ENCODE assay signal across 8 cellular contexts in genomic region chr12:132887513-132888341, GRCh38. TPM values are rescaled to one million over a fixed set of nuclear protein-coding genes. Genes with fewer than 3 reads are reported as not detected.
DNase-seq lines count a peak whose midpoint lies in the region; ATAC-seq and TF ChIP-seq lines count a peak whose summit lies in the region.

Gene CHFR (minus strand): TSS chr12:132887605. CDS start chr12:132887328, 277 bp downstream.

- peak within 1 kb of the TSS; percentile 77 to 94 for H3K4me3 ChIP-seq in left lung

- peaks cover 0 to 16% of the 10 kb centered on the region in 2 donors for H3K4me1 ChIP-seq in left lung

- TF ChIP-seq CTCF in left lung (IDR thresholded peaks at IDR 0.05) = no peak

- peak within 1 kb of the TSS; percentile 100 for H3K27ac Mint-ChIP-seq in activated CD4-positive, alpha-beta memory T cell treated with anti-CD3 and anti-CD28 coated beads for 36 hours

- intact Hi-C loops in activated CD4-positive, alpha-beta memory T cell treated with anti-CD3 and anti-CD28 coated beads for 36 hours (cut with micrococcal nuclease) = loop anchor here (1.0 to 2.0 kb wide), 6 partner anchors 21 to 243 kb away; partner anchors contain the start of genes ANKLE2, ZNF10, ZNF140 and ZNF605
- intact Hi-C loops in left lung (cut with DNase I) = no loop called here

- peak within 1 kb of the TSS; percentile 97 to 99 for H3K27ac ChIP-seq in left lung

- peaks cover 21% of the 10 kb centered on the region for H3K36me3 Mint-ChIP-seq in activated CD4-positive, alpha-beta memory T cell treated with anti-CD3 and anti-CD28 coated beads for 36 hours

- peak; percentile 99 for ATAC-seq in GM19023 (IDR thresholded peaks at IDR 0.05; ENCODE audit: unreplicated experiment)
- ATAC-seq in HG03280 (IDR thresholded peaks at IDR 0.05; ENCODE audit: unreplicated experiment) = peak; percentile 98
- ATAC-seq in left lung = peak; percentile 100

- H3K9me3 Mint-ChIP-seq in activated CD4-positive, alpha-beta memory T cell treated with anti-CD3 and anti-CD28 coated beads for 36 hours = peaks cover 9% of the 10 kb centered on the region

- peaks cover 0 to 18% of the 10 kb centered on the region in 2 donors for H3K36me3 ChIP-seq in left lung

- H3K4me1 Mint-ChIP-seq in activated CD4-positive, alpha-beta memory T cell treated with anti-CD3 and anti-CD28 coated beads for 36 hours (ENCODE audit: low read depth) = peaks cover 17% of the 10 kb centered on the region

- H3K9me3 ChIP-seq in left lung = no peaks in the 10 kb centered on the region

- no peaks in the 10 kb centered on the region for H3K27me3 Mint-ChIP-seq in activated CD4-positive, alpha-beta memory T cell treated with anti-CD3 and anti-CD28 coated beads for 36 hours

- H3K27me3 ChIP-seq in left lung = no peaks in the 10 kb centered on the region

- CTCF ChIA-PET in activated CD4-positive, alpha-beta memory T cell treated with anti-CD3 and anti-CD28 coated beads for 36 hours (lab: Charles Lee) = no interaction called here

- peak within 1 kb of the TSS; percentile 99 for H3K4me3 Mint-ChIP-seq in activated CD4-positive, alpha-beta memory T cell treated with anti-CD3 and anti-CD28 coated beads for 36 hours

- DNase-seq in AG08395 (ENCODE audit: low spot score) = peak; percentile 97
- DNase-seq in NCI-H524 (lab: John Stamatoyannopoulos, UW) = peak; percentile 93 to 96
- peak; percentile 98 for DNase-seq in activated CD4-positive, alpha-beta memory T cell treated with anti-CD3 and anti-CD28 coated beads for 36 hours
- peak; percentile 93 to 98 for DNase-seq in dermis microvascular lymphatic vessel endothelial cell (ENCODE audit: low read depth in 2 of 2)
- peak; percentile 98 to 99 for DNase-seq in left lung
- peak; percentile 92 for DNase-seq in stimulated activated CD4-positive, alpha-beta T cell treated with anti-CD3 and anti-CD28 coated beads, Interleukin-2, amount 100 ng/mL, for 4 hours (ENCODE audit: low read depth)

- POLR2A ChIA-PET in activated CD4-positive, alpha-beta memory T cell treated with anti-CD3 and anti-CD28 coated beads for 36 hours (lab: Charles Lee) = interaction anchor here (0.6 to 1.5 kb wide), 4 partner anchors 21 to 127 kb away, joined by 3 to 5 read pairs (median 4); no protein-coding TSS in a partner anchor

RNA-seq across cellular contexts. Expression of gene CHFR, which starts in this region (rescaled TPM):
- total RNA-seq in activated CD4-positive, alpha-beta memory T cell treated with anti-CD3 and anti-CD28 coated beads for 36 hours = 10 to 100 TPM; 41.2 to 42.9 TPM
- total RNA-seq in dermis microvascular lymphatic vessel endothelial cell (32.6 and 38.3 TPM in 2 replicates), left lung (10 to 100 TPM; 42.2 to 62.6 TPM)

Comparison
In these comparisons a context has a peak if more than half of its experiments do, and no peak if none do; other contexts are left out.
1. Peak in every context shown above with its lines: DNase-seq, ATAC-seq, H3K4me3 ChIP-seq and H3K27ac ChIP-seq.